7 cellular contexts compared by ENCODE assay signal in genomic region chr1:51982161-51982560, GRCh38. TPM values are rescaled to one million over a fixed set of nuclear protein-coding genes. Genes with fewer than 3 reads are reported as not detected.
"Had no signal": no experiment of that assay in that cellular context is flagged by ENCODE, and none has a peak within 500 bp of the region (broad histone marks: within the 10 kb centered on the region; RNA-seq: fewer than 3 reads in every experiment).

No MANE protein-coding gene starts in this region.

- DNase-seq: IMR-90, KBM-7, KG1 had no signal

- H3K27ac ChIP-seq: HL-60, KMS-11 had no signal

- H3K9ac ChIP-seq: KMS-11 had no signal

- H3K4me3 ChIP-seq: K562 had no signal

- H3K4me2 ChIP-seq: KMS-11 had no signal

RNA-seq across cellular contexts. Expression of gene RAB3B, which starts 8.3 kb away (rescaled TPM):
- polyA plus RNA-seq: IgD-negative memory B cell had no signal
